1 cellular context compared by ENCODE assay signal in genomic region chr1:91165033-91165654, GRCh38.
TF ChIP-seq lines count a peak whose summit lies in the region.

No MANE protein-coding gene starts in this region.

TF ChIP-seq in HEK293, 187 proteins besides CTCF, POLR2A, EP300 and RAD21 (continued from another document):
- no peak for TF ChIP-seq BCL6B (tag by site-specific recombination; IDR thresholded peaks at IDR 0.05)
- TF ChIP-seq ZBTB21 (tag by site-specific recombination; IDR thresholded peaks at IDR 0.05), result no peak
- TF ChIP-seq HOXA7 (CRISPR knock-in tag; IDR thresholded peaks at IDR 0.05; ENCODE audit: borderline replicate concordance), result no peak
- TF ChIP-seq ZNF391 (tag by site-specific recombination; IDR thresholded peaks at IDR 0.05; ENCODE audit: borderline replicate concordance, low read depth), result 0 out of 2 replicates have a peak, but pooled peaks have one; percentile 36
- no peak for TF ChIP-seq SETDB1 (IDR thresholded peaks at IDR 0.05; ENCODE audit: insufficient read length, low read length)
- no peak for TF ChIP-seq ZNF501 (tag by site-specific recombination; IDR thresholded peaks at IDR 0.05)
- TF ChIP-seq ZNF792 (tag by site-specific recombination; IDR thresholded peaks at IDR 0.05), result no peak
- TF ChIP-seq ZNF24 (tag by site-specific recombination; IDR thresholded peaks at IDR 0.05), result no peak
- TF ChIP-seq ZNF280D (tag by site-specific recombination; IDR thresholded peaks at IDR 0.05), result no peak
- no peak for TF ChIP-seq ZNF513 (tag by site-specific recombination; IDR thresholded peaks at IDR 0.05)
- TF ChIP-seq TRIM28 (IDR thresholded peaks at IDR 0.05; ENCODE audit: borderline replicate concordance, low read length), result no peak
- no peak for TF ChIP-seq ZNF223 (tag by site-specific recombination; IDR thresholded peaks at IDR 0.05)
- TF ChIP-seq PRDM2 (tag by site-specific recombination; IDR thresholded peaks at IDR 0.05; ENCODE audit: borderline replicate concordance), result no peak
